Comparison of ENCODE assay signal across 8 cellular contexts in the genomic region with DNA sequence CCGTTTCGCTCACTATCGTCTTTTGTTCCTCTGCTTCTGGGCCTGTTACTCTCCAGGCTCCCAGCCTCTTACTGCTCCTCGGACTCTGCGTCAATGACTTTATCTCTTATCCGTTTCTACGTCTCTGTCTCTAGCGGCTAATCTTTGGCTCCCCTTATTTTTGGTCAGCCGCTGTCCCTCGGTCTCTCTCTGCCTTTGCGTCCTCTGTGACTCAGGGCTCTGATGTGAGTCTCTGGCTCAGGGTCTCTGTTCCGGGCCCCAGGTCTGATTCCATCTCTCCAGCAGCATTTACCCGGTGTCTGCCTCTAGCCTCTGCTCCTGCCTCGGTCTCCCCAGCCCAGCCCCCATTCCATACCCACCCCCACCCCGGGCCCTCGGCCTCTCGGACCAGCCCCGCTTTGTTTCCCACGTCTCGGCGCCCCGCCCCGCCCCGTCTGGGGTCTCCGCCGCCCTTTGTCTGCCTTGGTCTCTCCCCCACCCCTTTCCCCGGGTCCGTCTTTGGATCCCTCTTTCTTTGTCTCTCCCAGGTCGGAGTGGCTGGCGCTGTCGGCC. TPM values are rescaled to one million over a fixed set of nuclear protein-coding genes. Genes with fewer than 3 reads are reported as not detected.
DNase-seq lines count a peak whose midpoint lies in the region; ATAC-seq, FAIRE-seq and TF ChIP-seq lines count a peak whose summit lies in the region.

No MANE protein-coding gene starts in this region.

- H3K27me3 Mint-ChIP-seq in CD14-positive monocyte (ENCODE audit: low read depth in 3 of 3), result peaks cover 8 to 27% (median 11%) of the 10 kb centered on the region in 3 donors

- no peak overlapping the region for H2BK15ac ChIP-seq in mesenchymal stem cell (ENCODE audit: low read depth, poor library complexity, severe bottlenecking)

- H3K4me3 Mint-ChIP-seq in CD14-positive monocyte, result peak overlapping the region; percentile 84 to 91

- peak overlapping the region; percentile 30 for H4K91ac ChIP-seq in mesenchymal stem cell (ENCODE audit: low read length)

- H2BK12ac ChIP-seq in mesenchymal stem cell (ENCODE audit: low read length in 2 of 2), result no peak overlapping the region

- H3K4me1 ChIP-seq in mesenchymal stem cell (ENCODE audit: control insufficient read depth, insufficient read depth, low read depth, low read length), result peaks cover 13% of the 10 kb centered on the region

- intact Hi-C loops in CD14-positive monocyte (cut with micrococcal nuclease), result loop anchor here in 1 of 2 donors (2.0 kb wide), 1 partner anchor 14 kb away; no protein-coding TSS in a partner anchor

- H3K14ac ChIP-seq in mesenchymal stem cell (ENCODE audit: low read length in 2 of 2), result peak overlapping the region in 1 of 2 experiments; percentile 72

- H3K23ac ChIP-seq in mesenchymal stem cell (ENCODE audit: low read length in 2 of 2), result peak overlapping the region in 1 of 2 experiments; percentile 63

- no peak overlapping the region for H2BK5ac ChIP-seq in mesenchymal stem cell (ENCODE audit: low read depth, low read length, poor library complexity, severe bottlenecking)

- H3K4me1 Mint-ChIP-seq in CD14-positive monocyte, result peaks cover 23% of the 10 kb centered on the region

- peaks cover 5 to 13% of the 10 kb centered on the region in 2 donors for H3K36me3 Mint-ChIP-seq in CD14-positive monocyte

- no peaks in the 10 kb centered on the region for H3K9me3 Mint-ChIP-seq in CD14-positive monocyte

- peak overlapping the region; percentile 64 for H2AFZ ChIP-seq in mesenchymal stem cell (ENCODE audit: low read depth, low read length)

- peak overlapping the region; percentile 24 for H2AK5ac ChIP-seq in mesenchymal stem cell (ENCODE audit: low read length, severe bottlenecking)

- no peak for TF ChIP-seq CTCF in CD14-positive monocyte (IDR thresholded peaks at IDR 0.05)
- TF ChIP-seq CTCF in LNCaP clone FGC (IDR thresholded peaks at IDR 0.05; ENCODE audit: control insufficient read depth, extremely low read depth, insufficient read depth), result no peak
- TF ChIP-seq CTCF in choroid plexus epithelial cell (conservative IDR thresholded peaks at IDR 0.05; ENCODE audit: low read depth, low read length), result no peak

- H3K9me3 ChIP-seq in mesenchymal stem cell (ENCODE audit: control insufficient read depth, low read length), result no peaks in the 10 kb centered on the region

- peak overlapping the region; percentile 74 for H3K4me2 ChIP-seq in mesenchymal stem cell (ENCODE audit: low read length, poor library complexity, severe bottlenecking)

- H3K27ac Mint-ChIP-seq in CD14-positive monocyte, result peak overlapping the region in 3 of 7 donors; percentile 18 to 68 (median 20)

- no peaks in the 10 kb centered on the region for H3K27me3 ChIP-seq in mesenchymal stem cell (ENCODE audit: control insufficient read depth in 1 of 2, insufficient read depth in 1 of 2, low read length in 2 of 2)

- 2% methylated on average over 21 of the region's 31 CpGs for WGBS in mesenchymal stem cell

- H3K36me3 ChIP-seq in mesenchymal stem cell (ENCODE audit: control insufficient read depth in 1 of 2, insufficient read depth in 2 of 2, low read depth in 1 of 2, low read length in 2 of 2), result peaks cover 13 to 22% of the 10 kb centered on the region in 2 experiments

- no peak for ATAC-seq in GM19023 (IDR thresholded peaks at IDR 0.05; ENCODE audit: unreplicated experiment)

- H3K79me1 ChIP-seq in mesenchymal stem cell (replicated peaks; ENCODE audit: low read length, poor library complexity, severe bottlenecking), result peaks cover 15% of the 10 kb centered on the region

- H3K4me3 ChIP-seq in LNCaP clone FGC (ENCODE audit: low read depth, low read length) (peak overlapping the region; percentile 60), choroid plexus epithelial cell (ENCODE audit: low read depth, low read length) (peak overlapping the region; percentile 78), mesenchymal stem cell (ENCODE audit: insufficient read depth in 1 of 2, low read depth in 1 of 2, low read length in 2 of 2) (peak overlapping the region; percentile 93 to 95)

- H3K18ac ChIP-seq in mesenchymal stem cell (ENCODE audit: low read depth in 1 of 2, low read length in 2 of 2), result peak overlapping the region; percentile 72 to 95

- H3K4ac ChIP-seq in mesenchymal stem cell (ENCODE audit: low read depth in 1 of 2, low read length in 2 of 2), result peak overlapping the region; percentile 66 to 78

- peak overlapping the region; percentile 96 for H3K9ac ChIP-seq in mesenchymal stem cell (ENCODE audit: low read length)

- DNase-seq in CD14-positive monocyte (ENCODE audit: low spot score) (no peak), LNCaP clone FGC (ENCODE audit: low read depth) (no peak), choroid plexus epithelial cell (ENCODE audit: low read depth) (peak; percentile 34), mesenchymal stem cell (peak; percentile 80), urothelium cell line (ENCODE audit: low spot score) (peak; percentile 21), GM19240 (ENCODE audit: insufficient read length, low spot score) (no peak), DMS114 treated with DMSO at 0.1 percent for 48 hours (lab: John Stamatoyannopoulos, UW; ENCODE audit: unreplicated experiment) (no peak)

- H4K8ac ChIP-seq in mesenchymal stem cell (ENCODE audit: low read length), result peak overlapping the region; percentile 83

- no peak for FAIRE-seq in urothelium cell line (lab: Jason Lieb, UNC)

- H3K27ac ChIP-seq in mesenchymal stem cell (ENCODE audit: low read length, poor library complexity, severe bottlenecking), result peak overlapping the region; percentile 77

- H2BK120ac ChIP-seq in mesenchymal stem cell (ENCODE audit: low read depth, low read length), result peak overlapping the region; percentile 50

RNA-seq across cellular contexts. Expression of a gene that starts 0.5 kb away (rescaled TPM):
- 1 to 10 TPM in 1 of 2 donors, under 1 TPM in 1; 0.67 to 1.4 TPM for polyA plus RNA-seq in CD14-positive monocyte
- 6.3 TPM for polyA plus RNA-seq in mesenchymal stem cell (2013, experiment 1 of 2)
- 5.5 TPM for polyA plus RNA-seq in mesenchymal stem cell (2013, experiment 2 of 2)

RNA-seq across cellular contexts. Expression of a gene that starts 12.3 kb away (rescaled TPM):
- polyA plus RNA-seq in CD14-positive monocyte, result under 1 TPM; 0.49 to 0.60 TPM
- polyA plus RNA-seq in mesenchymal stem cell (2013, experiment 1 of 2), result 1.3 TPM
- polyA plus RNA-seq in mesenchymal stem cell (2013, experiment 2 of 2), result 1.3 TPM

RNA-seq across cellular contexts. Expression of a gene that starts 12.7 kb away (rescaled TPM):
- under 1 TPM; 0.51 to 0.68 TPM for polyA plus RNA-seq in CD14-positive monocyte
- polyA plus RNA-seq in mesenchymal stem cell (2013, experiment 1 of 2), result 5.2 TPM
- 4.6 TPM for polyA plus RNA-seq in mesenchymal stem cell (2013, experiment 2 of 2)

RNA-seq across cellular contexts. Expression of a gene that starts 20.1 kb away (rescaled TPM):
- 1 to 10 TPM; 1.6 to 1.9 TPM for polyA plus RNA-seq in CD14-positive monocyte
- polyA plus RNA-seq in mesenchymal stem cell (2013, experiment 1 of 2), result 1.7 TPM
- 3.1 TPM for polyA plus RNA-seq in mesenchymal stem cell (2013, experiment 2 of 2)

RNA-seq across cellular contexts. Expression of a gene that starts 24.4 kb away (rescaled TPM):
- polyA plus RNA-seq in CD14-positive monocyte, result 10 to 100 TPM; 12.2 to 13.8 TPM
- 23.4 TPM for polyA plus RNA-seq in mesenchymal stem cell (2013, experiment 1 of 2)
- 21.8 TPM for polyA plus RNA-seq in mesenchymal stem cell (2013, experiment 2 of 2)

Comparison
In these comparisons a context has a peak if more than half of its experiments do, and no peak if none do; other contexts are left out.
1. DNase-seq: peak in choroid plexus epithelial cell (single experiment), mesenchymal stem cell (single experiment) and urothelium cell line (single experiment); none in CD14-positive monocyte (single experiment), LNCaP clone FGC (single experiment), GM19240 (single experiment) and DMS114 treated with DMSO at 0.1 percent for 48 hours (single experiment).
2. Peak in every context shown above with its lines, with median percentiles within 50 percentile points of each other: H3K4me3 ChIP-seq.